In genomic region chr4:173538903-173539445, GRCh38 we compare ENCODE assay signal across 9 cellular contexts. TPM values are rescaled to one million over a fixed set of nuclear protein-coding genes. Genes with fewer than 3 reads are reported as not detected.
A peak's percentile ranks its signal among the peaks of the same experiment; 100 is the strongest.
DNase-seq lines count a peak whose midpoint lies in the region; ATAC-seq and TF ChIP-seq lines count a peak whose summit lies in the region.
"Had no signal": no experiment of that assay in that cellular context is flagged by ENCODE, and none has a peak within 500 bp of the region (broad histone marks: within the 10 kb centered on the region; RNA-seq: fewer than 3 reads in every experiment).

No MANE protein-coding gene starts in this region.

- ATAC-seq in HG03025 (IDR thresholded peaks at IDR 0.05; ENCODE audit: low FRiP score, unreplicated experiment) = no peak
- ATAC-seq in GM21529 (IDR thresholded peaks at IDR 0.05; ENCODE audit: unreplicated experiment) = no peak

- no peak overlapping the region for H3K9ac ChIP-seq in smooth muscle cell (ENCODE audit: low read depth)

- peaks cover 82% of the 10 kb centered on the region for H3K79me2 ChIP-seq in smooth muscle cell (ENCODE audit: low read depth)

- peak overlapping the region; percentile 9 to 43 (median 32) for H3K4me3 ChIP-seq in Peyer's patch
- H3K4me3 ChIP-seq in left ventricle myocardium inferior = peak overlapping the region; percentile 84
- H3K4me3 ChIP-seq in smooth muscle cell = peak overlapping the region; percentile 44

- peak overlapping the region; percentile 17 for H2AFZ ChIP-seq in smooth muscle cell (ENCODE audit: low read depth)

- H3K27me3 ChIP-seq in Peyer's patch = no peaks in the 10 kb centered on the region
- H3K27me3 ChIP-seq in left ventricle myocardium inferior (ENCODE audit: low read depth) = peaks cover 67% of the 10 kb centered on the region
- peaks cover 7% of the 10 kb centered on the region for H3K27me3 ChIP-seq in smooth muscle cell (ENCODE audit: low read depth)

- no peaks in the 10 kb centered on the region for H3K36me3 ChIP-seq in Peyer's patch
- H3K36me3 ChIP-seq in left ventricle myocardium inferior = no peaks in the 10 kb centered on the region
- no peaks in the 10 kb centered on the region for H3K36me3 ChIP-seq in smooth muscle cell (ENCODE audit: low read depth)

- H4K20me1 ChIP-seq in smooth muscle cell (ENCODE audit: low read depth) = peaks cover 7% of the 10 kb centered on the region

- intact Hi-C loops in left ventricle myocardium inferior (cut with micrococcal nuclease) = no loop called here

- H3F3A ChIP-seq in smooth muscle cell (ENCODE audit: low read depth) = no peaks in the 10 kb centered on the region

- peak; percentile 23 for DNase-seq in DMS 273 (lab: John Stamatoyannopoulos, UW; ENCODE audit: unreplicated experiment)
- no peak for DNase-seq in DMS 273 treated with DMSO at 0.1 percent for 48 hours (lab: John Stamatoyannopoulos, UW)
- DNase-seq in Peyer's patch = no peak
- no peak for DNase-seq in left ventricle myocardium inferior
- DNase-seq in smooth muscle cell (lab: John Stamatoyannopoulos, UW; ENCODE audit: unreplicated experiment) = no peak
- DNase-seq in NCI-H774 (lab: John Stamatoyannopoulos, UW) = no peak

- WGBS in smooth muscle cell (ENCODE audit: low lambda C conversion rate) = 38% methylated on average over 15 of the region's 15 CpGs

- H3K4me1 ChIP-seq in Peyer's patch (peaks cover 0 to 10% (median 0%) of the 10 kb centered on the region in 4 donors), left ventricle myocardium inferior (peaks cover 60% of the 10 kb centered on the region), smooth muscle cell (ENCODE audit: low read depth) (peaks cover 16% of the 10 kb centered on the region)

- no peak for TF ChIP-seq POLR2A in Peyer's patch (IDR thresholded peaks at IDR 0.05)

- TF ChIP-seq CTCF in Peyer's patch (IDR thresholded peaks at IDR 0.05) (no peak), left ventricle myocardium inferior (IDR thresholded peaks at IDR 0.05; ENCODE audit: borderline replicate concordance) (no peak), smooth muscle cell (IDR thresholded peaks at IDR 0.05; ENCODE audit: borderline replicate concordance, insufficient read depth, poor library complexity, severe bottlenecking) (no peak)

- H3K4me2 ChIP-seq in smooth muscle cell = peak overlapping the region; percentile 88

- H3K9me3 ChIP-seq in Peyer's patch (no peaks in the 10 kb centered on the region), left ventricle myocardium inferior (replicated peaks) (no peaks in the 10 kb centered on the region), smooth muscle cell (replicated peaks; ENCODE audit: low read depth) (no peaks in the 10 kb centered on the region)

- H3K27ac ChIP-seq in Peyer's patch (peak overlapping the region in 1 of 4 donors; percentile 13), left ventricle myocardium inferior (replicated peaks) (peak overlapping the region; percentile 96), smooth muscle cell (ENCODE audit: low read depth) (peak overlapping the region; percentile 53)
- H3K27ac ChIP-seq: 22Rv1 had no signal

RNA-seq across cellular contexts. Expression of gene HAND2, which starts 8.9 kb away (rescaled TPM):
- total RNA-seq in Peyer's patch (10 to 100 TPM in 1 of 4 donors, 1 to 10 TPM in 2, not detected in 1; 4.9 to 40.4 (median 9.1) TPM), left ventricle myocardium inferior (117 TPM), smooth muscle cell (243 and 265 TPM in 2 replicates)
- 287 and 324 TPM in 2 replicates for polyA plus RNA-seq in smooth muscle cell

Comparison
In these comparisons a context has a peak if more than half of its experiments do, and no peak if none do; other contexts are left out.
1. H3K4me3 ChIP-seq: peak in every context shown above with its lines; median percentile 84 in left ventricle myocardium inferior; 44 in smooth muscle cell; 32 in Peyer's patch.